22 cellular contexts compared by ENCODE assay signal in the genomic region with DNA sequence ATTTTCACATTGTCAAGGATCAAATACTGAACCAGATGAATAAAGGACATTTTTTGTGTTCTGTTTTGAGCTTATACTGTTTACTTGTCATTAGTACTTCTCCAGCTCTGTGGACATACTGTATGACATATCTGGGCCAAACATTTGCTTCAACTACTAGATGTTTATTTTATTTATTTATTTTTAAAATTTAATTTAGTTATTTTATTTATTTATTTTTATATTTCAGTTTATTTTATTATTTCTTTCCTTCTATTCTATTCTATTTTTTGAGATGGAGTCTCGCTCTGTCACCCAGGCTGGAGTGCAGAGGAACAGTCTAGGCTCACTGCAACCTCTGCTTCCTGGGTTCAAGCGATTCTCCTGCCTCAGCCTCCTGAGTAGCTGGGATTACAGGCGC. TPM values are rescaled to one million over a fixed set of nuclear protein-coding genes. Genes with fewer than 3 reads are reported as not detected.
DNase-seq lines count a peak whose midpoint lies in the region; ATAC-seq, FAIRE-seq and TF ChIP-seq lines count a peak whose summit lies in the region.
"Had no signal": no experiment of that assay in that cellular context is flagged by ENCODE, and none has a peak within 500 bp of the region (broad histone marks: within the 10 kb centered on the region; RNA-seq: fewer than 3 reads in every experiment).

No MANE protein-coding gene starts in this region.

- 94% methylated on average over 3 of the region's 3 CpGs for WGBS in A549 (ENCODE audit: missing lambda C conversion rate)
- 98% methylated on average over 3 of the region's 3 CpGs for WGBS in aorta, 2 donors

- FAIRE-seq in A549 (lab: Jason Lieb, UNC) (no peak), G401.6 (lab: Jason Lieb, UNC) (peak; percentile 23)
- FAIRE-seq: A204.1, GM12892, GM18507, H54, K562 had no signal

- in situ Hi-C loops in Panc1 (cut with HindIII; ENCODE audit: low pct_unique_long_range_greater_than_20kb, low sequenced_read_pairs) (no loop called here), HAP-1 (cut with MboI; ENCODE audit: low sequenced_read_pairs) (loop anchor here (25.0 kb wide), 1 partner anchor 270 kb away; the partner anchor contains the start of genes RNF215 and SEC14L2)

- peak overlapping the region; percentile 49 to 84; a peak in 5 of 6 replicates for H3K27ac ChIP-seq in A549
- H3K27ac ChIP-seq in Panc1 (ENCODE audit: low read length), result peak overlapping the region; percentile 46; the same call in 1 of the 2 replicates
- H3K27ac ChIP-seq in osteoblast (ENCODE audit: low read depth, low read length), result peak overlapping the region; percentile 74
- no peak overlapping the region for H3K27ac ChIP-seq in aorta (ENCODE audit: low read depth in 1 of 2, low read length in 2 of 2)
- H3K27ac ChIP-seq: BLaER1, HL-60 had no signal

- TF ChIP-seq CTCF in A549 (IDR thresholded peaks at IDR 0.05) (no peak), Panc1 (IDR thresholded peaks at IDR 0.05) (no peak), osteoblast (IDR thresholded peaks at IDR 0.05; ENCODE audit: extremely low read depth, low read depth, low read length) (no peak)

- no peak for TF ChIP-seq RAD21 in A549 (conservative IDR thresholded peaks at IDR 0.05 in 1 of 2, IDR thresholded peaks at IDR 0.05 in 1 of 2)

- no peak for ATAC-seq in A549
- no peak for ATAC-seq in Panc1
- ATAC-seq in aorta (ENCODE audit: low FRiP score), result no peak
- ATAC-seq: CD8-positive, alpha-beta T cell; GM23338; HCT116; K562 had no signal

- no peak for TF ChIP-seq EP300 in A549 (IDR thresholded peaks at IDR 0.05)

- intact Hi-C loops in Panc1 (cut with micrococcal nuclease; ENCODE audit: unreplicated experiment) (no loop called here), aorta (cut with DNase I) (no loop called here)

- H3K4me1 ChIP-seq in A549 (peaks cover 40% of the 10 kb centered on the region), Panc1 (ENCODE audit: control insufficient read depth, insufficient read depth, low read length) (peaks cover 3% of the 10 kb centered on the region; the same call in 1 of the 2 replicates), osteoblast (ENCODE audit: insufficient read depth, low read length) (peaks cover 15% of the 10 kb centered on the region), aorta (ENCODE audit: control insufficient read depth in 1 of 2, insufficient read depth in 2 of 2, low read length in 2 of 2) (no peaks in the 10 kb centered on the region), HAP-1 (no peaks in the 10 kb centered on the region)
- H3K4me1 ChIP-seq: BLaER1 had no signal

- CTCF ChIA-PET in A549 (lab: Yijun Ruan, JAX), result interaction anchor here (1.5 kb wide), 1 partner anchor 138 kb away, joined by 4 read pairs; no protein-coding TSS in a partner anchor
- CTCF ChIA-PET in Panc1 (lab: Charles Lee), result no interaction called here

- TF ChIP-seq POLR2A in A549 (IDR thresholded peaks at IDR 0.05; ENCODE audit: low read length), result no peak

- H3K9me3 ChIP-seq in A549 (no peaks in the 10 kb centered on the region), Panc1 (ENCODE audit: control insufficient read depth, insufficient read depth, low read depth, low read length) (no peaks in the 10 kb centered on the region), osteoblast (ENCODE audit: low read depth, low read length) (no peaks in the 10 kb centered on the region), aorta (ENCODE audit: control insufficient read depth, low read length) (no peaks in the 10 kb centered on the region), HAP-1 (no peaks in the 10 kb centered on the region)
- H3K9me3 ChIP-seq: BLaER1 had no signal

- DNase-seq in A549 (ENCODE audit: low read depth in 1 of 2, low spot score in 1 of 2), result no peak
- DNase-seq in Panc1 (ENCODE audit: low read depth, low spot score), result no peak
- no peak for DNase-seq in osteoblast (ENCODE audit: insufficient read length, low spot score, missing footprints)
- no peak for DNase-seq in aorta
- DNase-seq in HAP-1 (ENCODE audit: low spot score in 2 of 2), result no peak
- DNase-seq: Calu3; CD8-positive, alpha-beta T cell; DMS79 treated with DMSO at 0.1 percent for 48 hours; HFFc6 had no signal

- H3K36me3 ChIP-seq in Panc1 (ENCODE audit: control insufficient read depth, insufficient read depth, low read length) (no peaks in the 10 kb centered on the region), osteoblast (ENCODE audit: insufficient read depth, low read length) (no peaks in the 10 kb centered on the region), aorta (ENCODE audit: control insufficient read depth in 1 of 2, insufficient read depth in 2 of 2, low read length in 1 of 2) (no peaks in the 10 kb centered on the region), HAP-1 (replicated peaks) (no peaks in the 10 kb centered on the region)
- H3K36me3 ChIP-seq: BLaER1 had no signal

- H2AFZ ChIP-seq in osteoblast (ENCODE audit: low read length), result no peak overlapping the region

- H3K27me3 ChIP-seq in Panc1 (ENCODE audit: control insufficient read depth, insufficient read depth, low read length) (no peaks in the 10 kb centered on the region), osteoblast (ENCODE audit: insufficient read depth, low read length) (no peaks in the 10 kb centered on the region), aorta (ENCODE audit: control insufficient read depth in 1 of 2, insufficient read depth in 2 of 2, low read length in 1 of 2) (no peaks in the 10 kb centered on the region), HAP-1 (ENCODE audit: low read depth) (peaks cover 28% of the 10 kb centered on the region)
- H3K27me3 ChIP-seq: BLaER1 had no signal

- POLR2A ChIA-PET in A549 (lab: Yijun Ruan, JAX), result no interaction called here
- POLR2A ChIA-PET in Panc1 (lab: Charles Lee), result interaction anchor here (1.1 kb wide), 1 partner anchor 9 kb away, joined by 3 read pairs; no protein-coding TSS in a partner anchor

- no peak overlapping the region for H3K4me3 ChIP-seq in A549
- no peak overlapping the region for H3K4me3 ChIP-seq in Panc1 (ENCODE audit: low read depth in 2 of 2, low read length in 2 of 2)
- H3K4me3 ChIP-seq in osteoblast (ENCODE audit: insufficient read depth, low read length), result no peak overlapping the region
- H3K4me3 ChIP-seq in aorta (ENCODE audit: low read length in 2 of 2), result no peak overlapping the region
- H3K4me3 ChIP-seq in HAP-1, result no peak overlapping the region
- H3K4me3 ChIP-seq: BLaER1, GM23338, K562 had no signal

- H3K4me2 ChIP-seq in A549 (peak overlapping the region; percentile 18; the same call in 1 of the 3 replicates), osteoblast (ENCODE audit: insufficient read depth, low read length) (no peak overlapping the region)
- H3K4me2 ChIP-seq: BLaER1, GM23338 had no signal

- no peaks in the 10 kb centered on the region for H3K79me2 ChIP-seq in osteoblast (ENCODE audit: insufficient read depth, low read length)

- H4K20me1 ChIP-seq in osteoblast (ENCODE audit: insufficient read depth, low read length), result no peaks in the 10 kb centered on the region
- H4K20me1 ChIP-seq: BLaER1 had no signal

- no TSS peak for BruUV-seq in Panc1 (replicated peaks; lab: Mats Ljungman, UMichigan)

TF ChIP-seq in A549, 52 proteins besides CTCF, POLR2A, EP300 and RAD21 (continues in another document):
- TF ChIP-seq, protein P1, sequence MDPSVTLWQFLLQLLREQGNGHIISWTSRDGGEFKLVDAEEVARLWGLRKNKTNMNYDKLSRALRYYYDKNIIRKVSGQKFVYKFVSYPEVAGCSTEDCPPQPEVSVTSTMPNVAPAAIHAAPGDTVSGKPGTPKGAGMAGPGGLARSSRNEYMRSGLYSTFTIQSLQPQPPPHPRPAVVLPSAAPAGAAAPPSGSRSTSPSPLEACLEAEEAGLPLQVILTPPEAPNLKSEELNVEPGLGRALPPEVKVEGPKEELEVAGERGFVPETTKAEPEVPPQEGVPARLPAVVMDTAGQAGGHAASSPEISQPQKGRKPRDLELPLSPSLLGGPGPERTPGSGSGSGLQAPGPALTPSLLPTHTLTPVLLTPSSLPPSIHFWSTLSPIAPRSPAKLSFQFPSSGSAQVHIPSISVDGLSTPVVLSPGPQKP (IDR thresholded peaks at IDR 0.05; ENCODE audit: low read depth, low read length), result no peak
- TF ChIP-seq RFX5 (IDR thresholded peaks at IDR 0.05), result no peak
- TF ChIP-seq MAFK (IDR thresholded peaks at IDR 0.05; ENCODE audit: partially characterized antibody), result no peak
- no peak for TF ChIP-seq PHF8 (IDR thresholded peaks at IDR 0.05; ENCODE audit: borderline replicate concordance, low read depth)
- TF ChIP-seq CHD4 (IDR thresholded peaks at IDR 0.05; ENCODE audit: borderline replicate concordance), result no peak
- TF ChIP-seq FOXS1 (CRISPR knock-in tag; IDR thresholded peaks at IDR 0.05), result no peak
- TF ChIP-seq TP53 (CRISPR knock-in tag; IDR thresholded peaks at IDR 0.05), result no peak
- no peak for TF ChIP-seq EHMT2 (IDR thresholded peaks at IDR 0.05; ENCODE audit: low read depth)
- TF ChIP-seq CBX2 (IDR thresholded peaks at IDR 0.05; ENCODE audit: borderline replicate concordance, low read depth), result no peak
- no peak for TF ChIP-seq HOXB5 (CRISPR knock-in tag; IDR thresholded peaks at IDR 0.05)
- no peak for TF ChIP-seq JUN (IDR thresholded peaks at IDR 0.05)
- TF ChIP-seq ZFP36 (IDR thresholded peaks at IDR 0.05; ENCODE audit: borderline replicate concordance, partially characterized antibody), result no peak
- TF ChIP-seq ZC3H11A (IDR thresholded peaks at IDR 0.05), result no peak
- no peak for TF ChIP-seq NPAS2 (CRISPR knock-in tag; IDR thresholded peaks at IDR 0.05; ENCODE audit: borderline replicate concordance)
- TF ChIP-seq, protein P2, sequence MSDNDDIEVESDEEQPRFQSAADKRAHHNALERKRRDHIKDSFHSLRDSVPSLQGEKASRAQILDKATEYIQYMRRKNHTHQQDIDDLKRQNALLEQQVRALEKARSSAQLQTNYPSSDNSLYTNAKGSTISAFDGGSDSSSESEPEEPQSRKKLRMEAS (IDR thresholded peaks at IDR 0.05), result no peak
- TF ChIP-seq, protein P3, sequence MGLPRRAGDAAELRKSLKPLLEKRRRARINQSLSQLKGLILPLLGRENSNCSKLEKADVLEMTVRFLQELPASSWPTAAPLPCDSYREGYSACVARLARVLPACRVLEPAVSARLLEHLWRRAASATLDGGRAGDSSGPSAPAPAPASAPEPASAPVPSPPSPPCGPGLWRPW (IDR thresholded peaks at IDR 0.05), result no peak

RNA-seq across cellular contexts. Expression of gene HORMAD2, which starts 37.0 kb away (rescaled TPM):
- not detected in 2 replicates for polyA plus RNA-seq in A549 (2011; rRNA removed)
- polyA plus RNA-seq in A549 (2012; cell fraction: cytosol; rRNA removed), result not detected in 2 replicates
- polyA plus RNA-seq in A549 (2012; cell fraction: nucleus; rRNA removed), result not detected in 2 replicates
- not detected in 3 replicates for polyA plus RNA-seq in A549 (2017; fragmentation: RNase III; extraction: RNeasy Plus Mini Kit Qiagen cat#74134 plus additional on column Dnase treatment)
- not detected in 2 replicates for polyA minus RNA-seq in A549 (2011; rRNA and poly(A)+ RNA removed)
- not detected for total RNA-seq in Panc1 (2021; ENCODE audit: unreplicated experiment)
- not detected for polyA plus RNA-seq in Panc1 (2012; ENCODE audit: insufficient read length)
- total RNA-seq in osteoblast, result under 0.01 TPM in 2 replicates
- not detected for total RNA-seq in aorta
- not detected for polyA plus RNA-seq in aorta
- total RNA-seq: Calu3; CD8-positive, alpha-beta T cell; GM23338; HFFc6; HT1080; K562 had no signal
- polyA plus RNA-seq: AG04450, CD14-positive monocyte, K562 had no signal

Comparison
In these comparisons a context has a peak if more than half of its experiments do, and no peak if none do; other contexts are left out.
1. H3K27ac ChIP-seq: peak in A549 (2 of 2), Panc1 (single experiment) and osteoblast (single experiment); none in aorta (0 of 2).